In the genomic region with DNA sequence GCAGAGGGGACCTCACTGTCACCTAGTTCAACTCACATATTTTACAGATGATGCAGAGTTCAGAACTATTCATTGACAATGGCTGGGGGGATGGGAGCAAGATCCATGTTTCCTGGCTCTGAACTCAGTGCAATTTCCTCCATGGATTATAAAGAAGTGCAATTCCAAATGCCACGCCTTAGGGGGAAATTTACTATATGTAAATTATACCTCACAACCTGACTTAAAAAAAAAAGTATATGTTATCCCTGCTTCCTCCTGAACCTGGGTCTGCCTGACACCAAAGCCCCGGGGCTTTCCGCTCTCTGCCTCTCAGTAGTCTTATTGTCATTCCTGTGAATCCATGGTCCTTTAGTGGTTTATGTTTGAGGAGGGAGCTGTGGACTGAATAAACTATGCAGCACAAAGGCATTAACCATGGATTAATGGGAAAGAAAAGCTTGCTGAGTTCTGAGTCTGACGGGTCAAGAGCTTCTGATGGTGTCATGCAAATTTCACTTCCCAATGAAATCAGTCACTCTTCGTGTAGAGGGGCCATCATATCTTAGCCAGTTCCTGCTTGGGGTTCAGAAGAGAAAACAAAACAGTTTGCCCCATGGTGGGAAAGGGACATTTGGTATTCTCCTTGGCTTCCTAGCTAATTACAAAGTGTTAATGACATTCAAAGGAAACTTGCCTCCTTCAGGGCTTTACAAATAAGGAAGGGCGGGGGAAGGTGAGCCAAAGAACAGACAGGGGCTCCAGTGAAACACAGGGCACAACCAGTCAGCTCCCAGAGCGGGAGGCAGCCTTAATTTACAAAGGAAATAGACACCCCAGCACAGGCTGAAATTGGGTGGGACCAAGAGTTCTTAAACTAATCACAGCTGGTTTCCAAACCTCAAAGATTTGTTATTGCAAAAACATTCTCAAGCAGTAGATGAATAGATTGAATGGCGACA, we compare ENCODE assay signal across 1 cellular context.
TF ChIP-seq lines count a peak whose summit lies in the region.

No MANE protein-coding gene starts in this region.

TF ChIP-seq in K562, 482 proteins besides CTCF, POLR2A, EP300 and RAD21:
- no peak for TF ChIP-seq EGR1 (conservative IDR thresholded peaks at IDR 0.05)
- no peak for TF ChIP-seq RB1 (IDR thresholded peaks at IDR 0.05; ENCODE audit: low read depth)
- no peak for TF ChIP-seq XRCC4 (IDR thresholded peaks at IDR 0.05; ENCODE audit: extremely low read depth, insufficient read depth, insufficient read length)
- no peak for TF ChIP-seq PPARD (CRISPR knock-in tag; IDR thresholded peaks at IDR 0.05)
- TF ChIP-seq KAT8 (IDR thresholded peaks at IDR 0.05; ENCODE audit: low read depth), result no peak
- no peak for TF ChIP-seq KHSRP (IDR thresholded peaks at IDR 0.05)
- no peak for TF ChIP-seq TFAM (CRISPR knock-in tag; conservative IDR thresholded peaks at IDR 0.05)
